ENCODE assay signal across 8 cellular contexts in genomic region chr9:91037511-91038482, GRCh38.
A peak's percentile ranks its signal among the peaks of the same experiment; 100 is the strongest.
DNase-seq lines count a peak whose midpoint lies in the region; ATAC-seq and TF ChIP-seq lines count a peak whose summit lies in the region.

No MANE protein-coding gene starts in this region.

- no peaks in the 10 kb centered on the region for H3K36me3 Mint-ChIP-seq in brain

- peaks cover 19% of the 10 kb centered on the region for H3K4me1 Mint-ChIP-seq in brain

- H3K4me1 ChIP-seq in lung (ENCODE audit: control insufficient read depth in 2 of 2, insufficient read depth in 2 of 2, low read length in 2 of 2): peaks cover 0 to 14% of the 10 kb centered on the region in 2 donors
- H3K4me1 ChIP-seq in thoracic aorta (ENCODE audit: control insufficient read depth in 1 of 2, low read depth in 2 of 2): peaks cover 12 to 20% of the 10 kb centered on the region in 2 donors

- H3K27ac Mint-ChIP-seq in brain: peak overlapping the region in 4 of 5 experiments; percentile 28 to 80 (median 52)

- POLR2A ChIA-PET in AG04449 (lab: Yijun Ruan, JAX): interaction anchor here (1.5 kb wide), 1 partner anchor 388 kb away, joined by 4 read pairs; no protein-coding TSS in a partner anchor

- CTCF ChIA-PET in AG04449 (lab: Yijun Ruan, JAX): interaction anchor here (0.7 to 5.1 kb wide), 17 partner anchors 12 to 645 kb away, joined by 3 to 39 read pairs (median 4); partner anchors contain the start of gene NFIL3

- H3K27me3 Mint-ChIP-seq in brain: peaks cover 4% of the 10 kb centered on the region

- H3K36me3 ChIP-seq in lung (ENCODE audit: control insufficient read depth in 2 of 2, insufficient read depth in 2 of 2, low read length in 2 of 2): no peaks in the 10 kb centered on the region
- no peaks in the 10 kb centered on the region for H3K36me3 ChIP-seq in thoracic aorta

- ATAC-seq in lung (ENCODE audit: insufficient read depth, low FRiP score): peak; percentile 61
- peak; percentile 53 for ATAC-seq in thoracic aorta (ENCODE audit: insufficient number of reproducible peaks, low FRiP score, low read depth)
- no peak for ATAC-seq in HG03469 (IDR thresholded peaks at IDR 0.05; ENCODE audit: unreplicated experiment)

- H3K9me3 Mint-ChIP-seq in brain: no peaks in the 10 kb centered on the region

- H3K4me3 Mint-ChIP-seq in brain: peak overlapping the region in 1 of 5 experiments; percentile 7

- TF ChIP-seq CTCF in AG04449 (IDR thresholded peaks at IDR 0.05; ENCODE audit: insufficient read depth, low read length, missing control alignments) (no peak), brain (conservative IDR thresholded peaks at IDR 0.05) (no peak), lung (IDR thresholded peaks at IDR 0.05; ENCODE audit: control extremely low read depth, extremely low read depth) (no peak), thoracic aorta (IDR thresholded peaks at IDR 0.05) (no peak)

- H3K27ac ChIP-seq in lung (ENCODE audit: low read depth in 1 of 2, low read length in 1 of 2): peak overlapping the region in 1 of 2 donors; percentile 72
- H3K27ac ChIP-seq in thoracic aorta: peak overlapping the region; percentile 54 to 62

- DNase-seq in AG04449 (ENCODE audit: low read depth, low spot score) (no peak), HuH-7 (ENCODE audit: low spot score) (peak; percentile 20), lung (ENCODE audit: low spot score) (peak; percentile 64), thoracic aorta (ENCODE audit: low spot score) (peak; percentile 20), NCI-H510A treated with DMSO at 0.1 percent for 48 hours (lab: John Stamatoyannopoulos, UW) (no peak), NCI-H2107 (lab: John Stamatoyannopoulos, UW) (no peak)

- no peaks in the 10 kb centered on the region for H3K27me3 ChIP-seq in lung (ENCODE audit: control insufficient read depth, insufficient read depth)
- H3K27me3 ChIP-seq in thoracic aorta (replicated peaks; ENCODE audit: insufficient read depth): no peaks in the 10 kb centered on the region

- 35 to 40% methylated on average over 22 of the region's 22 CpGs for WGBS in lung, 2 donors

- H3K4me3 ChIP-seq in AG04449 (ENCODE audit: low read depth, low read length) (peak overlapping the region; percentile 8; the same call in 1 of the 2 replicates), lung (no peak overlapping the region), thoracic aorta (peak overlapping the region; percentile 54)

- H3K9me3 ChIP-seq in lung (ENCODE audit: control insufficient read depth in 2 of 2, insufficient read depth in 1 of 2, low read length in 1 of 2) (no peaks in the 10 kb centered on the region), thoracic aorta (no peaks in the 10 kb centered on the region)

Comparison
In these comparisons a context has a peak if more than half of its experiments do, and no peak if none do; other contexts are left out.
1. DNase-seq: peak in HuH-7 (single experiment), lung (single experiment) and thoracic aorta (single experiment); none in AG04449 (single experiment), NCI-H510A treated with DMSO at 0.1 percent for 48 hours (single experiment) and NCI-H2107 (single experiment).